Comparison of ENCODE assay signal across 17 cellular contexts in the genomic region with DNA sequence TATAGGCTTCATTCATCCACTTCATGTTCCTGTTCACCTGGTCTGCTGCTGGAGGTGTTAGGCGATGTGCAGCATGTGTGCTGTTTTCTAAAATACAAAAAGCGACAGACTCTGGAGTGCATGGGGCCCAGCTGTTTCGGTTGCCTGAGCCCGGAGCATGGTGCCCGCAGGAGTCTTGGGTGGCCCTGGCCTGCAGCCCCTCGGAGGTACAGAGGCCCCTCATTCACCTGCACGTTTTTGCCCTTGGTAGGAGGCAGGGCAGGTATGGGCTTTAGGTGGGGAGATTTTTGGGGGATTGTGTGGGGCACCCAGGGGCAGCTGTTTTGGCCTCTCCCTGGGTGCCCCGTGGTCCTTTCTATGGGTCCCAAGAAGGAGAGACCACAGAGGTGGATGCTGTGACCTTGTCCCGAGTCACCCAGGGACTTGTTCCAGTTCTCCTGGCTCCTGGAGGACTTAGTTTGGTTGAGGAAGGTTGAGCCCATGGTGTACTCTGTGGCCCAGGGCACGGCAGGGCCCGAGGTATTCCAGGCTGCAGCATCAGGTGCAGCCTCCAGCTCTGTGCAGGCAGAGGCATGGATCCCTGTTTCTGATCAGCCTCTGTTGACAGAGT.
"Had no signal": no experiment of that assay in that cellular context is flagged by ENCODE, and none has a peak within 500 bp of the region (broad histone marks: within the 10 kb centered on the region; RNA-seq: fewer than 3 reads in every experiment).

No MANE protein-coding gene starts in this region.

- ATAC-seq: gastrocnemius medialis, left colon, natural killer cell, pancreas, WTC11 had no signal

- H3K27me3 Mint-ChIP-seq: activated naive CD8-positive, alpha-beta T cell treated with anti-CD3 and anti-CD28 coated beads for 36 hours; central memory CD8-positive, alpha-beta T cell had no signal

- H3K4me1 ChIP-seq: esophagus squamous epithelium, gastrocnemius medialis, pancreas, right lobe of liver had no signal

- H3K36me3 Mint-ChIP-seq: natural killer cell had no signal

- H3K9me3 Mint-ChIP-seq: activated naive CD8-positive, alpha-beta T cell treated with anti-CD3 and anti-CD28 coated beads for 36 hours; central memory CD8-positive, alpha-beta T cell; mesothelial cell of epicardium; natural killer cell; T-helper 1 cell treated with Interleukin-12 subunit alpha and Interleukin-12 subunit beta and Interleukin-4 antibody, amounts not matched to agents 30 μg/mL and 1 μg/mL, for 36 hours; WTC11 had no signal

- H3K4me1 Mint-ChIP-seq: activated naive CD8-positive, alpha-beta T cell treated with anti-CD3 and anti-CD28 coated beads for 36 hours; central memory CD8-positive, alpha-beta T cell; mesothelial cell of epicardium; natural killer cell; WTC11 had no signal

- H3K27ac Mint-ChIP-seq: activated naive CD8-positive, alpha-beta T cell treated with anti-CD3 and anti-CD28 coated beads for 36 hours; mesothelial cell of epicardium; natural killer cell; T-helper 1 cell treated with Interleukin-12 subunit alpha and Interleukin-12 subunit beta and Interleukin-4 antibody, amounts not matched to agents 30 μg/mL and 1 μg/mL, for 36 hours; WTC11 had no signal

- H3K27me3 ChIP-seq: dorsolateral prefrontal cortex, esophagus squamous epithelium, gastrocnemius medialis, pancreas, right lobe of liver had no signal

- H3K27ac ChIP-seq: dorsolateral prefrontal cortex, esophagus squamous epithelium, gastrocnemius medialis, pancreas, right lobe of liver had no signal

- DNase-seq: activated naive CD4-positive, alpha-beta T cell treated with Interleukin-2 at 50 U/mL for 16 hours; activated naive CD8-positive, alpha-beta T cell treated with anti-CD3 and anti-CD28 coated beads for 36 hours; esophagus squamous epithelium; left colon; natural killer cell; right lobe of liver; small intestine; stimulated activated naive CD4-positive, alpha-beta T cell; T1000 had no signal

- H3K9me3 ChIP-seq: esophagus squamous epithelium, gastrocnemius medialis, pancreas, right lobe of liver had no signal

- H3K4me3 Mint-ChIP-seq: activated naive CD8-positive, alpha-beta T cell treated with anti-CD3 and anti-CD28 coated beads for 36 hours; central memory CD8-positive, alpha-beta T cell; mesothelial cell of epicardium; natural killer cell; T-helper 1 cell treated with Interleukin-12 subunit alpha and Interleukin-12 subunit beta and Interleukin-4 antibody, amounts not matched to agents 30 μg/mL and 1 μg/mL, for 36 hours; WTC11 had no signal

- H3K4me3 ChIP-seq: dorsolateral prefrontal cortex, esophagus squamous epithelium, gastrocnemius medialis, lung, pancreas, right lobe of liver had no signal
